8 cellular contexts compared by ENCODE assay signal in genomic region chr1:81414417-81415087, GRCh38.
DNase-seq lines count a peak whose midpoint lies in the region; ATAC-seq, FAIRE-seq and TF ChIP-seq lines count a peak whose summit lies in the region.

No MANE protein-coding gene starts in this region.

- H3K36me3 ChIP-seq in mucosa of descending colon (ENCODE audit: low read depth), result no peaks in the 10 kb centered on the region

- H3K9me3 ChIP-seq in mucosa of descending colon, result no peaks in the 10 kb centered on the region

- peaks cover 6% of the 10 kb centered on the region for H3K4me1 ChIP-seq in mucosa of descending colon (ENCODE audit: low read depth)

- no peak overlapping the region for H3K4me3 ChIP-seq in AG09309 (ENCODE audit: control insufficient read depth, low read depth, low read length)
- no peak overlapping the region for H3K4me3 ChIP-seq in epithelial cell of proximal tubule (ENCODE audit: low read depth, low read length)
- H3K4me3 ChIP-seq in mucosa of descending colon, result no peak overlapping the region

- FAIRE-seq in RCC 7860 (lab: Jason Lieb, UNC), result no peak

- TF ChIP-seq CTCF in AG09309 (IDR thresholded peaks at IDR 0.05; ENCODE audit: control insufficient read depth, insufficient read depth, low read depth, low read length, missing control alignments) (peak; percentile 60), epithelial cell of proximal tubule (conservative IDR thresholded peaks at IDR 0.05; ENCODE audit: low read depth, low read length) (peak; percentile 91), mucosa of descending colon (IDR thresholded peaks at IDR 0.05) (peak; percentile 87)

- intact Hi-C loops in mucosa of descending colon (cut with DNase I, micrococcal nuclease), result no loop called here

- ATAC-seq in GM18508 (IDR thresholded peaks at IDR 0.05; ENCODE audit: insufficient read depth, unreplicated experiment) (peak; percentile 87), HG02884 (IDR thresholded peaks at IDR 0.05; ENCODE audit: unreplicated experiment) (peak; percentile 80), mucosa of descending colon (peak; percentile 100)

- DNase-seq in AG09309 (ENCODE audit: low read depth) (no peak), NCI-H82 (lab: John Stamatoyannopoulos, UW) (peak; percentile 74), epithelial cell of proximal tubule (ENCODE audit: low read depth) (no peak), mucosa of descending colon (peak; percentile 73 to 92 (median 90)), RCC 7860 (ENCODE audit: low spot score) (no peak), NCI-H345 (lab: John Stamatoyannopoulos, UW) (no peak)

Comparison
In these comparisons a context has a peak if more than half of its experiments do, and no peak if none do; other contexts are left out.
1. DNase-seq: peak in NCI-H82 (single experiment) and mucosa of descending colon (3 of 3); none in AG09309 (single experiment), epithelial cell of proximal tubule (single experiment), RCC 7860 (single experiment) and NCI-H345 (single experiment).
2. Peak in every context shown above with its lines, with median percentiles within 50 percentile points of each other: CTCF ChIP-seq and ATAC-seq.